ENCODE assay signal across 15 cellular contexts in genomic region chr6:166907871-166908806, GRCh38.
DNase-seq lines count a peak whose midpoint lies in the region; ATAC-seq lines count a peak whose summit lies in the region.
"Had no signal": no experiment of that assay in that cellular context is flagged by ENCODE, and none has a peak within 500 bp of the region (broad histone marks: within the 10 kb centered on the region; RNA-seq: fewer than 3 reads in every experiment).

No MANE protein-coding gene starts in this region.

- peaks cover 10% of the 10 kb centered on the region for H3K4me1 ChIP-seq in effector memory CD4-positive, alpha-beta T cell (ENCODE audit: control insufficient read depth, insufficient read depth, low read length, poor library complexity, severe bottlenecking)
- H3K4me1 ChIP-seq: HAP-1, psoas muscle had no signal

- no peak overlapping the region for H3K4me3 Mint-ChIP-seq in activated naive CD4-positive, alpha-beta T cell treated with anti-CD3 and anti-CD28 coated beads, Interleukin-2, amount 10 ng/mL, durations not matched to agents 7 days and 5 days
- H3K4me3 Mint-ChIP-seq in stimulated activated effector memory CD8-positive, alpha-beta T cell treated with anti-CD3 and anti-CD28 coated beads, Interleukin-12 subunit alpha, Interleukin-12 subunit beta, amount 100 ng/mL, for 72 hours = no peak overlapping the region

- no peak overlapping the region for H3K27ac ChIP-seq in effector memory CD4-positive, alpha-beta T cell (ENCODE audit: insufficient read depth, low read length, poor library complexity, severe bottlenecking)
- H3K27ac ChIP-seq: psoas muscle had no signal

- H3K4me3 ChIP-seq in effector memory CD4-positive, alpha-beta T cell (ENCODE audit: insufficient read depth, low read depth, low read length, poor library complexity, severe bottlenecking) = peak overlapping the region; percentile 4
- H3K4me3 ChIP-seq: HAP-1, psoas muscle had no signal

- CTCF ChIA-PET in activated naive CD4-positive, alpha-beta T cell treated with anti-CD3 and anti-CD28 coated beads, Interleukin-2, amount 10 ng/mL, durations not matched to agents 7 days and 5 days (lab: Charles Lee) = interaction anchor here (1.0 kb wide), 1 partner anchor 43 kb away, joined by 3 read pairs; no protein-coding TSS in a partner anchor

- ATAC-seq in GM21526 (IDR thresholded peaks at IDR 0.05; ENCODE audit: low FRiP score, unreplicated experiment) (peak; percentile 6), HG02885 (IDR thresholded peaks at IDR 0.05; ENCODE audit: poor library complexity, unreplicated experiment) (no peak)
- ATAC-seq in stimulated activated effector memory CD8-positive, alpha-beta T cell treated with anti-CD3 and anti-CD28 coated beads, Interleukin-12 subunit alpha, Interleukin-12 subunit beta, amount 100 ng/mL, for 72 hours = no peak
- ATAC-seq: left colon, PC-3, psoas muscle, SK-N-SH treated with all-trans-retinoic acid at 6 μM for 48 hours had no signal

- no peaks in the 10 kb centered on the region for H3K36me3 ChIP-seq in effector memory CD4-positive, alpha-beta T cell (ENCODE audit: control insufficient read depth, insufficient read depth, low read length)
- H3K36me3 ChIP-seq: HAP-1 had no signal

- H3K27me3 ChIP-seq in effector memory CD4-positive, alpha-beta T cell (replicated peaks; ENCODE audit: control insufficient read depth, insufficient read depth, low read length, poor library complexity, severe bottlenecking) = no peaks in the 10 kb centered on the region

- no peaks in the 10 kb centered on the region for H3K9me3 ChIP-seq in effector memory CD4-positive, alpha-beta T cell (ENCODE audit: control insufficient read depth, low read length)
- H3K9me3 ChIP-seq: HAP-1, psoas muscle had no signal

- H3K27ac Mint-ChIP-seq in activated naive CD4-positive, alpha-beta T cell treated with anti-CD3 and anti-CD28 coated beads, Interleukin-2, amount 10 ng/mL, durations not matched to agents 7 days and 5 days = peak overlapping the region; percentile 78
- peak overlapping the region; percentile 48 for H3K27ac Mint-ChIP-seq in stimulated activated effector memory CD8-positive, alpha-beta T cell treated with anti-CD3 and anti-CD28 coated beads, Interleukin-12 subunit alpha, Interleukin-12 subunit beta, amount 100 ng/mL, for 72 hours

- H3K27me3 Mint-ChIP-seq in activated naive CD4-positive, alpha-beta T cell treated with anti-CD3 and anti-CD28 coated beads, Interleukin-2, amount 10 ng/mL, durations not matched to agents 7 days and 5 days = no peaks in the 10 kb centered on the region

- no peaks in the 10 kb centered on the region for H3K9me3 Mint-ChIP-seq in activated naive CD4-positive, alpha-beta T cell treated with anti-CD3 and anti-CD28 coated beads, Interleukin-2, amount 10 ng/mL, durations not matched to agents 7 days and 5 days
- H3K9me3 Mint-ChIP-seq in stimulated activated effector memory CD8-positive, alpha-beta T cell treated with anti-CD3 and anti-CD28 coated beads, Interleukin-12 subunit alpha, Interleukin-12 subunit beta, amount 100 ng/mL, for 72 hours = peaks cover 4% of the 10 kb centered on the region

- no peak for DNase-seq in activated naive CD4-positive, alpha-beta T cell treated with anti-CD3 and anti-CD28 coated beads, Interleukin-2, amount 10 ng/mL, durations not matched to agents 7 days and 5 days
- DNase-seq in activated naive CD4-positive, alpha-beta T cell treated with anti-CD3 and anti-CD28 coated beads, Interleukin-2, amount 50 U/mL, for 16 hours = no peak
- no peak for DNase-seq in effector memory CD4-positive, alpha-beta T cell
- no peak for DNase-seq in stimulated activated effector memory CD8-positive, alpha-beta T cell treated with anti-CD3 and anti-CD28 coated beads, Interleukin-12 subunit alpha, Interleukin-12 subunit beta, amount 100 ng/mL, for 72 hours (ENCODE audit: low spot score in 2 of 2)
- no peak for DNase-seq in stimulated activated naive CD4-positive, alpha-beta T cell treated with Interleukin-2 at 50 U/mL for 16 hours (lab: John Stamatoyannopoulos, UW)
- no peak for DNase-seq in NCI-H2196 treated with DMSO at 0.1 percent for 48 hours (lab: John Stamatoyannopoulos, UW; ENCODE audit: unreplicated experiment)
- DNase-seq: left colon, NCI-H1930, NCI-H524 treated with DMSO at 0.1 percent for 48 hours, PC-3, psoas muscle had no signal

- H3K36me3 Mint-ChIP-seq in activated naive CD4-positive, alpha-beta T cell treated with anti-CD3 and anti-CD28 coated beads, Interleukin-2, amount 10 ng/mL, durations not matched to agents 7 days and 5 days = peaks cover 9% of the 10 kb centered on the region
- peaks cover 5% of the 10 kb centered on the region for H3K36me3 Mint-ChIP-seq in stimulated activated effector memory CD8-positive, alpha-beta T cell treated with anti-CD3 and anti-CD28 coated beads, Interleukin-12 subunit alpha, Interleukin-12 subunit beta, amount 100 ng/mL, for 72 hours

- peaks cover 34% of the 10 kb centered on the region for H3K4me1 Mint-ChIP-seq in activated naive CD4-positive, alpha-beta T cell treated with anti-CD3 and anti-CD28 coated beads, Interleukin-2, amount 10 ng/mL, durations not matched to agents 7 days and 5 days
- peaks cover 33% of the 10 kb centered on the region for H3K4me1 Mint-ChIP-seq in stimulated activated effector memory CD8-positive, alpha-beta T cell treated with anti-CD3 and anti-CD28 coated beads, Interleukin-12 subunit alpha, Interleukin-12 subunit beta, amount 100 ng/mL, for 72 hours
